ENCODE assay signal across 8 cellular contexts in genomic region chr15:72670656-72671352, GRCh38. TPM values are rescaled to one million over a fixed set of nuclear protein-coding genes. Genes with fewer than 3 reads are reported as not detected.
DNase-seq lines count a peak whose midpoint lies in the region; ATAC-seq, FAIRE-seq and TF ChIP-seq lines count a peak whose summit lies in the region.
"Not testable (repeated sequence)": the region's sequence is repeated elsewhere in the genome, so short reads cannot be mapped to it uniquely, and the experiment has no call there.

No MANE protein-coding gene starts in this region.

- POLR2A ChIA-PET in HEK293 (lab: Yijun Ruan, JAX) = interaction anchor here (0.7 to 1.0 kb wide), 2 partner anchors 10 to 14 kb away, joined by 3 read pairs; no protein-coding TSS in a partner anchor
- POLR2A ChIA-PET in activated CD8-positive, alpha-beta T cell treated with anti-CD3 and anti-CD28 coated beads, Interleukin-2, amount 10 ng/mL, durations not matched to agents 7 days and 5 days (lab: Charles Lee) = interaction anchor here (0.7 kb wide), 1 partner anchor 17 kb away, joined by 3 read pairs; no protein-coding TSS in a partner anchor

- not testable (repeated sequence) for H3K27ac ChIP-seq in HEK293 (ENCODE audit: extremely low read depth, low read depth, low read length); coronary artery; sigmoid colon

- H3K36me3 ChIP-seq in HEK293 (ENCODE audit: control insufficient read depth in 2 of 2, insufficient read depth in 1 of 2, low read length in 2 of 2); sigmoid colon: not testable (repeated sequence)

- TF ChIP-seq CTCF in HEK293 (tag by site-specific recombination; IDR thresholded peaks at IDR 0.05) (peak; percentile 79), LNCaP clone FGC (IDR thresholded peaks at IDR 0.05; ENCODE audit: control insufficient read depth, extremely low read depth, insufficient read depth) (peak; percentile 67), coronary artery (IDR thresholded peaks at IDR 0.05) (peak; percentile 34), sigmoid colon (IDR thresholded peaks at IDR 0.05) (peak; percentile 29 to 69 (median 62))

- H3K4me1 ChIP-seq in HEK293 (ENCODE audit: control insufficient read depth, insufficient read depth, low read length); sigmoid colon: not testable (repeated sequence)

- not testable (repeated sequence) for H3K36me3 Mint-ChIP-seq in activated CD8-positive, alpha-beta T cell treated with anti-CD3 and anti-CD28 coated beads, Interleukin-2, amount 10 ng/mL, durations not matched to agents 7 days and 5 days (ENCODE audit: low read depth)

- not testable (repeated sequence) for H3K9me3 Mint-ChIP-seq in activated CD8-positive, alpha-beta T cell treated with anti-CD3 and anti-CD28 coated beads, Interleukin-2, amount 10 ng/mL, durations not matched to agents 7 days and 5 days (ENCODE audit: insufficient read depth)

- H3K4me1 Mint-ChIP-seq in activated CD8-positive, alpha-beta T cell treated with anti-CD3 and anti-CD28 coated beads, Interleukin-2, amount 10 ng/mL, durations not matched to agents 7 days and 5 days (ENCODE audit: low read depth) = not testable (repeated sequence)

- ATAC-seq in activated CD8-positive, alpha-beta T cell treated with anti-CD3 and anti-CD28 coated beads, Interleukin-2, amount 10 ng/mL, durations not matched to agents 7 days and 5 days = peak; percentile 98

- not testable (repeated sequence) for TF ChIP-seq EP300 in sigmoid colon (IDR thresholded peaks at IDR 0.05)

- peak overlapping the region; percentile 63 for H3K27ac Mint-ChIP-seq in activated CD8-positive, alpha-beta T cell treated with anti-CD3 and anti-CD28 coated beads, Interleukin-2, amount 10 ng/mL, durations not matched to agents 7 days and 5 days

- not testable (repeated sequence) for TF ChIP-seq POLR2A in GM12892 (IDR thresholded peaks at IDR 0.05; ENCODE audit: low read depth, low read length); sigmoid colon (IDR thresholded peaks at IDR 0.05)

- WGBS in sigmoid colon, 2 donors = 6% methylated on average over 8 of the region's 8 CpGs

- H3K9me3 ChIP-seq in HEK293 (ENCODE audit: control insufficient read depth, insufficient read depth, low read depth, low read length); sigmoid colon: not testable (repeated sequence)

- CTCF ChIA-PET in HEK293 (lab: Yijun Ruan, JAX) = interaction anchor here (0.5 to 4.8 kb wide), 30 partner anchors 11 to 1489 kb away, joined by 3 to 41 read pairs (median 4); partner anchors contain the start of genes BBS4 and HIGD2B
- CTCF ChIA-PET in activated CD8-positive, alpha-beta T cell treated with anti-CD3 and anti-CD28 coated beads, Interleukin-2, amount 10 ng/mL, durations not matched to agents 7 days and 5 days (lab: Charles Lee) = interaction anchor here (0.8 to 2.3 kb wide), 21 partner anchors 10 to 364 kb away, joined by 3 to 18 read pairs (median 4); partner anchors contain the start of genes ARIH1, BBS4 and HIGD2B

- H3K27me3 Mint-ChIP-seq in activated CD8-positive, alpha-beta T cell treated with anti-CD3 and anti-CD28 coated beads, Interleukin-2, amount 10 ng/mL, durations not matched to agents 7 days and 5 days (ENCODE audit: low read depth) = peaks cover 14% of the 10 kb centered on the region

- peak overlapping the region; percentile 63 for H3K4me3 Mint-ChIP-seq in activated CD8-positive, alpha-beta T cell treated with anti-CD3 and anti-CD28 coated beads, Interleukin-2, amount 10 ng/mL, durations not matched to agents 7 days and 5 days

- FAIRE-seq in GM12892 (lab: Jason Lieb, UNC) = peak; percentile 87

- intact Hi-C loops in sigmoid colon (cut with DNase I) = not testable (repeated sequence)

- peak; percentile 34 for DNase-seq in GM12892 (ENCODE audit: insufficient read length)
- peak; percentile 49 for DNase-seq in LNCaP clone FGC (ENCODE audit: low read depth)
- DNase-seq in activated CD8-positive, alpha-beta T cell treated with anti-CD3 and anti-CD28 coated beads, Interleukin-2, amount 10 ng/mL, durations not matched to agents 7 days and 5 days = peak; percentile 79
- peak; percentile 82 for DNase-seq in coronary artery (ENCODE audit: low spot score)
- DNase-seq in iris pigment epithelial cell (ENCODE audit: low read depth) = peak; percentile 55
- DNase-seq in sigmoid colon = peak; percentile 69
- peak; percentile 75 for DNase-seq in ureter (ENCODE audit: low spot score)

- H3K4me3 ChIP-seq in HEK293 (ENCODE audit: low read depth, low read length) (peak overlapping the region; percentile 41), LNCaP clone FGC (ENCODE audit: low read depth, low read length) (peak overlapping the region; percentile 39), coronary artery (peak overlapping the region; percentile 63)
- not testable (repeated sequence) for H3K4me3 ChIP-seq in sigmoid colon

- H3K27me3 ChIP-seq in sigmoid colon = not testable (repeated sequence)

TF ChIP-seq in HEK293, 187 proteins besides CTCF, POLR2A, EP300 and RAD21 (continues in another document):
- TF ChIP-seq ZBTB48 (tag by site-specific recombination; IDR thresholded peaks at IDR 0.05) (peak; percentile 87), SP7 (tag by site-specific recombination; IDR thresholded peaks at IDR 0.05) (peak; percentile 40), ZBTB17 (tag by site-specific recombination; IDR thresholded peaks at IDR 0.05) (peak; percentile 77), BCL6B (tag by site-specific recombination; IDR thresholded peaks at IDR 0.05) (peak; percentile 97), ZNF324 (tag by site-specific recombination; IDR thresholded peaks at IDR 0.05) (peak; percentile 57; the same call in 1 of the 2 replicates), ZNF394 (tag by site-specific recombination; IDR thresholded peaks at IDR 0.05; ENCODE audit: borderline replicate concordance) (peak; percentile 25; the same call in 1 of the 2 replicates), SCRT1 (tag by site-specific recombination; IDR thresholded peaks at IDR 0.05; ENCODE audit: borderline replicate concordance) (0 out of 2 replicates have a peak, but pooled peaks have one; percentile 13), ZXDB (tag by site-specific recombination; IDR thresholded peaks at IDR 0.05) (peak; percentile 66; the same call in 1 of the 2 replicates), ZNF2 (tag by site-specific recombination; IDR thresholded peaks at IDR 0.05) (peak; percentile 69; the same call in 1 of the 2 replicates), KLF17 (tag by site-specific recombination; IDR thresholded peaks at IDR 0.05) (0 out of 2 replicates have a peak, but pooled peaks have one; percentile 25), ZBTB8A (tag by site-specific recombination; IDR thresholded peaks at IDR 0.05) (peak; percentile 54), ZNF335 (tag by site-specific recombination; conservative IDR thresholded peaks at IDR 0.05) (peak; percentile 55), ZNF501 (tag by site-specific recombination; IDR thresholded peaks at IDR 0.05) (0 out of 2 replicates have a peak, but pooled peaks have one; percentile 45), GLIS2 (tag by site-specific recombination; IDR thresholded peaks at IDR 0.05) (peak; percentile 45; the same call in 1 of the 2 replicates), ZIC2 (tag by site-specific recombination; IDR thresholded peaks at IDR 0.05) (0 out of 2 replicates have a peak, but pooled peaks have one; percentile 21), SCRT2 (tag by site-specific recombination; IDR thresholded peaks at IDR 0.05) (peak; percentile 81), ZNF600 (tag by site-specific recombination; IDR thresholded peaks at IDR 0.05) (peak; percentile 88)

RNA-seq across cellular contexts. Expression of gene HIGD2B, which starts 15.2 kb away (rescaled TPM):
- not detected for polyA plus RNA-seq in GM12892 (2012; ENCODE audit: missing spikeins)
- under 1 TPM in 1 of 2 experiments, not detected in 1; 0.24 TPM for total RNA-seq in activated CD8-positive, alpha-beta T cell treated with anti-CD3 and anti-CD28 coated beads, Interleukin-2, amount 10 ng/mL, durations not matched to agents 7 days and 5 days
- total RNA-seq in sigmoid colon (not detected), ureter (not detected)
- polyA plus RNA-seq in sigmoid colon = not detected

RNA-seq across cellular contexts. Expression of gene BBS4, which starts 15.2 kb away (rescaled TPM):
- 14.6 TPM for polyA plus RNA-seq in GM12892 (2012; ENCODE audit: missing spikeins)
- 10 to 100 TPM in 1 of 2 experiments, 1 to 10 TPM in 1; 9.2 to 11.6 TPM for total RNA-seq in activated CD8-positive, alpha-beta T cell treated with anti-CD3 and anti-CD28 coated beads, Interleukin-2, amount 10 ng/mL, durations not matched to agents 7 days and 5 days
- 10 to 100 TPM; 18.3 to 34.3 (median 29.0) TPM for total RNA-seq in sigmoid colon
- 10 to 100 TPM in 1 of 3 donors, 1 to 10 TPM in 2; 4.4 to 10.1 (median 8.4) TPM for polyA plus RNA-seq in sigmoid colon
- 21.7 TPM for total RNA-seq in ureter

RNA-seq across cellular contexts. Expression of gene GOLGA6B, which starts 16.3 kb away (rescaled TPM):
- not detected for polyA plus RNA-seq in GM12892 (2012; ENCODE audit: missing spikeins)
- total RNA-seq in activated CD8-positive, alpha-beta T cell treated with anti-CD3 and anti-CD28 coated beads, Interleukin-2, amount 10 ng/mL, durations not matched to agents 7 days and 5 days = not detected
- total RNA-seq in sigmoid colon (not detected), ureter (0.36 TPM)
- not detected for polyA plus RNA-seq in sigmoid colon
